9 cellular contexts compared by ENCODE assay signal in genomic region chr22:18967391-18968010, GRCh38. TPM values are rescaled to one million over a fixed set of nuclear protein-coding genes. Genes with fewer than 3 reads are reported as not detected.
DNase-seq lines count a peak whose midpoint lies in the region; ATAC-seq, FAIRE-seq and TF ChIP-seq lines count a peak whose summit lies in the region.
"Not testable (repeated sequence)": the region's sequence is repeated elsewhere in the genome, so short reads cannot be mapped to it uniquely, and the experiment has no call there.
"Had no signal": no experiment of that assay in that cellular context is flagged by ENCODE, and none has a peak within 500 bp of the region (broad histone marks: within the 10 kb centered on the region; RNA-seq: fewer than 3 reads in every experiment).

No MANE protein-coding gene starts in this region.

- H4K91ac ChIP-seq in trophoblast cell (ENCODE audit: low read depth, low read length): not testable (repeated sequence)

- not testable (repeated sequence) for H3K4me2 ChIP-seq in GM23248 (ENCODE audit: unreplicated experiment); HepG2 (ENCODE audit: low read depth, low read length); trophoblast cell (ENCODE audit: low read length)

- H4K20me1 ChIP-seq in GM23248 (ENCODE audit: insufficient read depth); HepG2 (ENCODE audit: insufficient read depth, low read length): not testable (repeated sequence)

- not testable (repeated sequence) for H3K9ac ChIP-seq in GM23248; HepG2 (ENCODE audit: insufficient read depth, low read depth, low read length); trophoblast cell (ENCODE audit: low read length)

- peak; percentile 62 for ATAC-seq in HepG2

- H3K9me2 ChIP-seq in GM23248 (ENCODE audit: insufficient read depth): not testable (repeated sequence)

- H3F3A ChIP-seq in GM23248 (ENCODE audit: insufficient read depth): not testable (repeated sequence)

- not testable (repeated sequence) for H3K18ac ChIP-seq in trophoblast cell (ENCODE audit: low read length)

- not testable (repeated sequence) for H2AFZ ChIP-seq in GM23248; HepG2 (ENCODE audit: low read length); trophoblast cell (ENCODE audit: insufficient read depth, low read length, poor library complexity)

- CTCF ChIA-PET in HepG2 (lab: Yijun Ruan, JAX; ENCODE audit: low intra/inter-chr PET ratio, low total read pairs): not testable (repeated sequence)

- H2AK5ac ChIP-seq in trophoblast cell (ENCODE audit: low read length): not testable (repeated sequence)

- not testable (repeated sequence) for H3K4me3 ChIP-seq in GM23248; fibroblast of villous mesenchyme (ENCODE audit: low read depth, low read length); HepG2 (replicated peaks in 1 of 3; ENCODE audit: insufficient read depth in 1 of 3, low read depth in 2 of 3, low read length in 3 of 3); trophoblast cell (ENCODE audit: low read depth, low read length)

- not testable (repeated sequence) for H4K12ac ChIP-seq in trophoblast cell (ENCODE audit: low read depth, low read length)

- TF ChIP-seq CTCF in fibroblast of villous mesenchyme (IDR thresholded peaks at IDR 0.05; ENCODE audit: insufficient read depth, low read depth, low read length); HepG2 (CRISPR knock-in tag; IDR thresholded peaks at IDR 0.05): not testable (repeated sequence)

- not testable (repeated sequence) for H3K79me1 ChIP-seq in trophoblast cell (ENCODE audit: low read length)

- 54 to 56% methylated on average over 11 to 14 of the region's 14 CpGs for WGBS in GM23248 (ENCODE audit: low coverage in 1 of 2, low lambda C conversion rate in 2 of 2, missing lambda C conversion rate in 2 of 2), 2 experiments
- 12% methylated on average over 5 of the region's 14 CpGs for WGBS in HepG2 (ENCODE audit: low lambda C conversion rate)
- WGBS in trophoblast cell (ENCODE audit: extremely low coverage, insufficient coverage, insufficient read length): no CpG with 5 or more reads among the region's 14 CpGs

- H4K8ac ChIP-seq in trophoblast cell (ENCODE audit: low read depth, low read length): not testable (repeated sequence)

- H2BK5ac ChIP-seq in trophoblast cell (ENCODE audit: low read depth, low read length, poor library complexity): not testable (repeated sequence)

- not testable (repeated sequence) for TF ChIP-seq EP300 in HepG2 (IDR thresholded peaks at IDR 0.05; ENCODE audit: low read depth in 2 of 2, low read length in 2 of 2); HepG2 (CRISPR knock-in tag; IDR thresholded peaks at IDR 0.05; ENCODE audit: borderline replicate concordance)

- H3K4ac ChIP-seq in trophoblast cell (ENCODE audit: low read depth, low read length): not testable (repeated sequence)

- H3K27me3 ChIP-seq in GM23248 (replicated peaks; ENCODE audit: insufficient read depth); trophoblast cell (ENCODE audit: insufficient read depth, low read length): not testable (repeated sequence)
- H3K27me3 ChIP-seq in HepG2 (ENCODE audit: control insufficient read depth in 1 of 2, insufficient read depth in 2 of 2, low read length in 2 of 2): peaks cover 1 to 19% of the 10 kb centered on the region in 2 experiments; a peak in 3 of 5 replicates

- not testable (repeated sequence) for H3K36me3 ChIP-seq in GM23248 (ENCODE audit: low read depth); HepG2 (replicated peaks in 1 of 2; ENCODE audit: control insufficient read depth in 1 of 2, insufficient read depth in 2 of 2, low read length in 2 of 2); trophoblast cell (ENCODE audit: control insufficient read depth in 1 of 2, insufficient read depth in 2 of 2, low read length in 2 of 2)

- not testable (repeated sequence) for H3K79me2 ChIP-seq in GM23248 (ENCODE audit: insufficient read depth); HepG2 (ENCODE audit: insufficient read depth, low read length); trophoblast cell (ENCODE audit: control insufficient read depth, insufficient read depth, low read length, poor library complexity)

- H3K27ac ChIP-seq in GM23248; HepG2 (ENCODE audit: extremely low read length, insufficient read depth, low read length); trophoblast cell (ENCODE audit: low read depth, low read length): not testable (repeated sequence)

- TF ChIP-seq POLR2A in HepG2 (IDR thresholded peaks at IDR 0.05; ENCODE audit: insufficient read depth in 1 of 2, low read depth in 2 of 2, low read length in 2 of 2): not testable (repeated sequence)

- POLR2A ChIA-PET in HepG2 (lab: Yijun Ruan, JAX): not testable (repeated sequence)

- not testable (repeated sequence) for H2BK12ac ChIP-seq in trophoblast cell (ENCODE audit: low read length)

- DNase-seq in ACHN (peak; percentile 17), GM23248 (peak; percentile 55), NCI-H146 (lab: John Stamatoyannopoulos, UW) (peak; percentile 74), RCC 7860 (ENCODE audit: low spot score) (peak; percentile 6), fibroblast of villous mesenchyme (ENCODE audit: low read depth) (peak; percentile 20), trophoblast cell (peak; percentile 71 to 82)
- DNase-seq in activated CD8-positive, alpha-beta memory T cell treated with anti-CD3 and anti-CD28 coated beads, Interleukin-2, amount 50 U/mL, for 4 hours: peak; percentile 12
- not testable (repeated sequence) for DNase-seq in HepG2 (ENCODE audit: low spot score)

- in situ Hi-C loops in ACHN (cut with HindIII; ENCODE audit: low pct_ligation_motif_present, low pct_unique_long_range_greater_than_20kb, low sequenced_read_pairs); GM23248 (cut with MboI): not testable (repeated sequence)
- in situ Hi-C loops in HepG2 (cut with HindIII; ENCODE audit: extremely low pct_ligation_motif_present, low pct_unique_long_range_greater_than_20kb): loop anchor here (25.0 kb wide), 2 partner anchors 1195 to 1320 kb away; partner anchors contain the start of gene CCDC188

- intact Hi-C loops in HepG2 (cut with micrococcal nuclease; ENCODE audit: unreplicated experiment): not testable (repeated sequence)

- TF ChIP-seq RAD21 in HepG2 (CRISPR knock-in tag; IDR thresholded peaks at IDR 0.05): not testable (repeated sequence)

- H3K9me3 ChIP-seq in GM23248 (ENCODE audit: low read depth); HepG2 (ENCODE audit: low read length); trophoblast cell (ENCODE audit: insufficient read depth, low read depth, low read length): not testable (repeated sequence)

- FAIRE-seq in RCC 7860 (lab: Jason Lieb, UNC); HepG2 (lab: Jason Lieb, UNC): not testable (repeated sequence)

- BruUV-seq in HepG2 (replicated peaks; lab: Mats Ljungman, UMichigan): not testable (repeated sequence)

- H3K23ac ChIP-seq in trophoblast cell (ENCODE audit: low read length): not testable (repeated sequence)

- H3K4me1 ChIP-seq in GM23248 (ENCODE audit: insufficient read depth); HepG2 (ENCODE audit: insufficient read depth, low read length); trophoblast cell (ENCODE audit: control insufficient read depth in 1 of 2, insufficient read depth in 2 of 2, low read length in 2 of 2): not testable (repeated sequence)

- not testable (repeated sequence) for H3K14ac ChIP-seq in trophoblast cell (ENCODE audit: low read length)

- H2BK120ac ChIP-seq in trophoblast cell (ENCODE audit: insufficient read depth, low read length, poor library complexity): not testable (repeated sequence)

TF ChIP-seq in HepG2, 621 proteins besides CTCF, POLR2A, EP300 and RAD21 (continues in another document):
- peak; percentile 67; the same call in 1 of the 2 replicates for TF ChIP-seq ZNF768 (CRISPR knock-in tag; IDR thresholded peaks at IDR 0.05)

RNA-seq across cellular contexts. Expression of gene PRODH, which starts 31.4 kb away (rescaled TPM):
- not detected in 2 replicates for total RNA-seq in GM23248 (2014; rRNA removed; shearing (Covaris generic))
- polyA plus RNA-seq in GM23248 (2016; fragmentation: Nextera tagmentation; extraction: Ambion mirVana): not detected in 2 replicates
- not detected in 2 replicates for total RNA-seq in fibroblast of villous mesenchyme
- total RNA-seq in HepG2 (2016; rRNA removed; fragmentation: Illumina TruSeq; extraction: Trizol): 0.29 TPM in 1 of 2 replicates, not detected in the other
- total RNA-seq in HepG2 (2016; cell fraction: cytosol; rRNA removed; fragmentation: Illumina TruSeq; extraction: Trizol; ENCODE audit: low read depth): not detected in 2 replicates
- 0.30 TPM in 1 of 2 replicates, not detected in the other for total RNA-seq in HepG2 (2016; cell fraction: insoluble cytoplasmic fraction; rRNA removed; fragmentation: Illumina TruSeq; extraction: Trizol)
- total RNA-seq in HepG2 (2016; cell fraction: membrane; rRNA removed; fragmentation: Illumina TruSeq; extraction: Trizol): not detected in 2 replicates
- total RNA-seq in HepG2 (2016; cell fraction: nucleus; rRNA removed; fragmentation: Illumina TruSeq; extraction: Trizol): 0.22 and 0.50 TPM in 2 replicates
- polyA plus RNA-seq in HepG2 (2011; rRNA removed): 0.30 and 0.76 TPM in 2 replicates
- 0.04 and 0.29 TPM in 2 replicates for polyA plus RNA-seq in HepG2 (2011; cell fraction: cytosol; rRNA removed)
- 7.8 and 9.7 TPM in 2 replicates for polyA plus RNA-seq in HepG2 (2011; cell fraction: nucleus; rRNA removed)
- polyA plus RNA-seq in HepG2 (2012): 0.59 and 0.69 TPM in 2 replicates
- polyA plus RNA-seq in HepG2 (2016; cell fraction: cytosol; fragmentation: Illumina TruSeq; extraction: Trizol; ENCODE audit: low read depth): not detected in 2 replicates
- polyA plus RNA-seq in HepG2 (2016; cell fraction: insoluble cytoplasmic fraction; fragmentation: Illumina TruSeq; extraction: Trizol; ENCODE audit: low read depth): not detected in 2 replicates
- not detected in 2 replicates for polyA plus RNA-seq in HepG2 (2016; cell fraction: membrane; fragmentation: Illumina TruSeq; extraction: Trizol; ENCODE audit: low read depth)
- polyA plus RNA-seq in HepG2 (2016; cell fraction: nucleus; fragmentation: Illumina TruSeq; extraction: Trizol; ENCODE audit: insufficient read depth, low read depth): 0.76 and 1.5 TPM in 2 replicates
- 0.26 and 0.62 TPM in 2 replicates for polyA minus RNA-seq in HepG2 (2011; rRNA and poly(A)+ RNA removed; ENCODE audit: low replicate concordance)
- 0.88 TPM in 1 of 2 replicates, not detected in the other for polyA minus RNA-seq in HepG2 (2011; cell fraction: cytosol; rRNA and poly(A)+ RNA removed)
- polyA minus RNA-seq in HepG2 (2011; cell fraction: nucleus; rRNA and poly(A)+ RNA removed): 2.1 and 2.6 TPM in 2 replicates
- polyA plus RNA-seq in trophoblast cell (2013): 0.97 and 1.5 TPM in 2 replicates
- total RNA-seq: glomerular endothelial cell had no signal
